ENCODE assay signal across 25 cellular contexts in genomic region chr20:17866234-17867001, GRCh38.
"Had no signal": no experiment of that assay in that cellular context is flagged by ENCODE, and none has a peak within 500 bp of the region (broad histone marks: within the 10 kb centered on the region; RNA-seq: fewer than 3 reads in every experiment).

No MANE protein-coding gene starts in this region.

- H3K9me3 ChIP-seq: tibial artery, uterus had no signal

- H3K4me3 ChIP-seq: neural progenitor cell, tibial artery, uterus had no signal

- DNase-seq: activated CD4-positive, alpha-beta T cell treated with anti-CD3 and anti-CD28 coated beads, Interleukin-2, amount 50 U/mL, for 1 hour; activated CD4-positive, CD25-positive, alpha-beta regulatory T cell treated with anti-CD3 and anti-CD28 coated beads, Interleukin-2, amount 50 U/mL, for 72 hours; activated CD8-positive, alpha-beta T cell treated with anti-CD3 and anti-CD28 coated beads, Interleukin-2, amount 10 ng/mL, durations not matched to agents 7 days and 5 days; activated T-cell treated with anti-CD3 and anti-CD28 coated beads, Interleukin-2, amount 50 U/mL, for 24 hours; aorta; brain microvascular endothelial cell; central memory CD4-positive, alpha-beta T cell; effector memory CD4-positive, alpha-beta T cell; hippocampal formation; naive B cell; stimulated activated CD4-positive, alpha-beta T cell treated with anti-CD3 and anti-CD28 coated beads, Interleukin-4, amount 100 ng/mL, for 4 hours; substantia nigra; T-cell; tibial artery; uterus had no signal

- H3K27ac Mint-ChIP-seq: activated CD8-positive, alpha-beta T cell treated with anti-CD3 and anti-CD28 coated beads, Interleukin-2, amount 10 ng/mL, durations not matched to agents 7 days and 5 days; activated naive CD4-positive, alpha-beta T cell treated with anti-CD3 and anti-CD28 coated beads, Interleukin-2, amount 50 U/mL, for 72 hours; activated T-cell treated with anti-CD3 and anti-CD28 coated beads, Interleukin-2, amount 50 U/mL, for 24 hours; activated T-helper 17 cell treated with anti-CD3 and anti-CD28 coated beads, Interleukin-2, amount 50 U/mL, for 72 hours; neural progenitor cell; stimulated activated naive CD8-positive, alpha-beta T cell treated with anti-CD3 and anti-CD28 coated beads, Interleukin-15, Interleukin-2, amounts not matched to agents 100 ng/mL and 50 ng/mL, for 24 hours; T-cell; T-helper 2 cell treated with Interferon-gamma antibody and Interleukin-4, amounts not matched to agents 5 μg/mL and 100 μg/mL, for 36 hours had no signal

- H3K36me3 Mint-ChIP-seq: activated naive CD4-positive, alpha-beta T cell treated with anti-CD3 and anti-CD28 coated beads, Interleukin-2, amount 50 U/mL, for 72 hours; neural progenitor cell; T-cell had no signal

- H3K4me1 Mint-ChIP-seq: activated T-helper 17 cell treated with anti-CD3 and anti-CD28 coated beads, Interleukin-2, amount 50 U/mL, for 72 hours had no signal

- H3K27ac ChIP-seq: brain microvascular endothelial cell, neural progenitor cell, tibial artery, VCaP had no signal

- H3K4me3 Mint-ChIP-seq: activated CD8-positive, alpha-beta T cell treated with anti-CD3 and anti-CD28 coated beads, Interleukin-2, amount 10 ng/mL, durations not matched to agents 7 days and 5 days; activated T-cell treated with anti-CD3 and anti-CD28 coated beads, Interleukin-2, amount 50 U/mL, for 24 hours; activated T-helper 17 cell treated with anti-CD3 and anti-CD28 coated beads, Interleukin-2, amount 50 U/mL, for 72 hours; naive B cell; neural progenitor cell; stimulated activated naive CD8-positive, alpha-beta T cell treated with anti-CD3 and anti-CD28 coated beads, Interleukin-15, Interleukin-2, amounts not matched to agents 100 ng/mL and 50 ng/mL, for 24 hours; T-cell; T-helper 2 cell treated with Interferon-gamma antibody and Interleukin-4, amounts not matched to agents 5 μg/mL and 100 μg/mL, for 36 hours had no signal

- H3K4me2 ChIP-seq: neural progenitor cell had no signal

- FAIRE-seq: colon, endothelial cell of umbilical vein, frontal cortex had no signal

- H3K4me1 ChIP-seq: neural progenitor cell, uterus had no signal

- H3K36me3 ChIP-seq: brain microvascular endothelial cell, neural progenitor cell, tibial artery, uterus had no signal

- H3K27me3 ChIP-seq: brain microvascular endothelial cell, neural progenitor cell, tibial artery, uterus had no signal

- ATAC-seq: activated CD8-positive, alpha-beta T cell treated with anti-CD3 and anti-CD28 coated beads, Interleukin-2, amount 10 ng/mL, durations not matched to agents 7 days and 5 days; activated naive CD4-positive, alpha-beta T cell treated with anti-CD3 and anti-CD28 coated beads, Interleukin-2, amount 50 U/mL, for 72 hours; activated T-helper 17 cell treated with anti-CD3 and anti-CD28 coated beads, Interleukin-2, amount 50 U/mL, for 72 hours; esophagus mucosa; T-cell had no signal

- H3K9ac ChIP-seq: neural progenitor cell had no signal

- H3K9me3 Mint-ChIP-seq: activated naive CD4-positive, alpha-beta T cell treated with anti-CD3 and anti-CD28 coated beads, Interleukin-2, amount 50 U/mL, for 72 hours; activated T-cell treated with anti-CD3 and anti-CD28 coated beads, Interleukin-2, amount 50 U/mL, for 24 hours; activated T-helper 17 cell treated with anti-CD3 and anti-CD28 coated beads, Interleukin-2, amount 50 U/mL, for 72 hours; naive B cell; neural progenitor cell; stimulated activated naive CD8-positive, alpha-beta T cell treated with anti-CD3 and anti-CD28 coated beads, Interleukin-15, Interleukin-2, amounts not matched to agents 100 ng/mL and 50 ng/mL, for 24 hours; T-cell; T-helper 2 cell treated with Interferon-gamma antibody and Interleukin-4, amounts not matched to agents 5 μg/mL and 100 μg/mL, for 36 hours had no signal
